Comparison of ENCODE assay signal across 10 cellular contexts in genomic region chrX:21932277-21932996, GRCh38. TPM values are rescaled to one million over a fixed set of nuclear protein-coding genes. Genes with fewer than 3 reads are reported as not detected.
A peak's percentile ranks its signal among the peaks of the same experiment; 100 is the strongest.
DNase-seq lines count a peak whose midpoint lies in the region; ATAC-seq, FAIRE-seq and TF ChIP-seq lines count a peak whose summit lies in the region.
"Had no signal": no experiment of that assay in that cellular context is flagged by ENCODE, and none has a peak within 500 bp of the region (broad histone marks: within the 10 kb centered on the region; RNA-seq: fewer than 3 reads in every experiment).

No MANE protein-coding gene starts in this region.

- ATAC-seq in HG03520 (IDR thresholded peaks at IDR 0.05; ENCODE audit: unreplicated experiment) (peak; percentile 53), lung (ENCODE audit: insufficient read depth, low FRiP score) (peak; percentile 75), GM19452 (IDR thresholded peaks at IDR 0.05; ENCODE audit: unreplicated experiment) (no peak)

- H3K36me3 ChIP-seq in astrocyte (ENCODE audit: insufficient read depth, low read length) = no peaks in the 10 kb centered on the region
- H3K36me3 ChIP-seq in lung (ENCODE audit: control insufficient read depth in 2 of 2, insufficient read depth in 2 of 2, low read length in 2 of 2) = no peaks in the 10 kb centered on the region
- H3K36me3 ChIP-seq: heart right ventricle had no signal

- peak overlapping the region; percentile 61 for H3K4me2 ChIP-seq in astrocyte (ENCODE audit: low read length)

- DNase-seq in AG04450 (ENCODE audit: low read depth, low spot score) = peak; percentile 43
- DNase-seq in astrocyte (ENCODE audit: low read depth) = peak; percentile 93
- no peak for DNase-seq in lung (ENCODE audit: low spot score)
- no peak for DNase-seq in NAMALWA (ENCODE audit: low spot score)
- no peak for DNase-seq in stimulated activated naive CD4-positive, alpha-beta T cell (lab: John Stamatoyannopoulos, UW)
- no peak for DNase-seq in activated CD4-positive, alpha-beta T cell treated with anti-CD3 and anti-CD28 coated beads, Interleukin-2, amount 10 ng/mL, durations not matched to agents 7 days and 5 days
- DNase-seq: heart right ventricle; stimulated activated CD4-positive, alpha-beta T cell treated with anti-CD3 and anti-CD28 coated beads, Interleukin-1b, Interleukin-23, amount 100 ng/mL, for 48 hours had no signal

- H3K36me3 Mint-ChIP-seq in astrocyte (ENCODE audit: low read depth, unreplicated experiment) = no peaks in the 10 kb centered on the region
- H3K36me3 Mint-ChIP-seq in activated CD4-positive, alpha-beta T cell treated with anti-CD3 and anti-CD28 coated beads, Interleukin-2, amount 10 ng/mL, durations not matched to agents 7 days and 5 days (ENCODE audit: low read depth) = peaks cover 10% of the 10 kb centered on the region

- no peaks in the 10 kb centered on the region for H4K20me1 ChIP-seq in astrocyte (ENCODE audit: insufficient read depth, low read length)

- H3K4me3 ChIP-seq in AG04450 (ENCODE audit: low read depth, low read length) (no peak overlapping the region), astrocyte (ENCODE audit: insufficient read depth, low read depth, low read length) (no peak overlapping the region), lung (no peak overlapping the region)
- H3K4me3 ChIP-seq: heart right ventricle had no signal

- H3K9me3 ChIP-seq in AG04450 (ENCODE audit: control insufficient read depth, insufficient read depth, low read length) (no peaks in the 10 kb centered on the region), astrocyte (ENCODE audit: insufficient read depth, low read depth, low read length) (no peaks in the 10 kb centered on the region), lung (ENCODE audit: control insufficient read depth in 2 of 2, insufficient read depth in 1 of 2, low read length in 1 of 2) (no peaks in the 10 kb centered on the region)
- H3K9me3 ChIP-seq: heart right ventricle had no signal

- H3K9me3 Mint-ChIP-seq in astrocyte (ENCODE audit: unreplicated experiment) = no peaks in the 10 kb centered on the region
- H3K9me3 Mint-ChIP-seq in activated CD4-positive, alpha-beta T cell treated with anti-CD3 and anti-CD28 coated beads, Interleukin-2, amount 10 ng/mL, durations not matched to agents 7 days and 5 days = peaks cover 2% of the 10 kb centered on the region

- TF ChIP-seq CTCF in AG04450 (IDR thresholded peaks at IDR 0.05; ENCODE audit: low read depth, low read length) = no peak
- TF ChIP-seq CTCF in astrocyte (IDR thresholded peaks at IDR 0.05; ENCODE audit: insufficient read depth, low read depth, low read length) = no peak
- TF ChIP-seq CTCF in lung (IDR thresholded peaks at IDR 0.05; ENCODE audit: control extremely low read depth, extremely low read depth) = no peak

- peak overlapping the region; percentile 73 for H3K27ac ChIP-seq in AG04450 (ENCODE audit: low read depth, low read length)
- peak overlapping the region; percentile 84 for H3K27ac ChIP-seq in astrocyte (ENCODE audit: low read depth, low read length)
- peak overlapping the region in 1 of 2 donors; percentile 21 for H3K27ac ChIP-seq in lung (ENCODE audit: low read depth in 1 of 2, low read length in 1 of 2)

- CTCF ChIA-PET in AG04450 (lab: Charles Lee) = interaction anchor here (0.6 to 1.0 kb wide), 2 partner anchors 43 to 204 kb away, joined by 3 to 4 read pairs; no protein-coding TSS in a partner anchor
- CTCF ChIA-PET in activated CD4-positive, alpha-beta T cell treated with anti-CD3 and anti-CD28 coated beads, Interleukin-2, amount 10 ng/mL, durations not matched to agents 7 days and 5 days (lab: Charles Lee) = interaction anchor here (0.5 kb wide), 1 partner anchor 158 kb away, joined by 3 read pairs; no protein-coding TSS in a partner anchor

- H3K4me3 Mint-ChIP-seq in astrocyte (ENCODE audit: unreplicated experiment) = no peak overlapping the region
- no peak overlapping the region for H3K4me3 Mint-ChIP-seq in activated CD4-positive, alpha-beta T cell treated with anti-CD3 and anti-CD28 coated beads, Interleukin-2, amount 10 ng/mL, durations not matched to agents 7 days and 5 days

- peak overlapping the region; percentile 65 for H3K9ac ChIP-seq in astrocyte (ENCODE audit: low read length)

- H3K79me2 ChIP-seq in astrocyte (ENCODE audit: insufficient read depth, low read length) = no peaks in the 10 kb centered on the region

- no peaks in the 10 kb centered on the region for H3K27me3 Mint-ChIP-seq in astrocyte (ENCODE audit: low read depth, unreplicated experiment)
- H3K27me3 Mint-ChIP-seq in activated CD4-positive, alpha-beta T cell treated with anti-CD3 and anti-CD28 coated beads, Interleukin-2, amount 10 ng/mL, durations not matched to agents 7 days and 5 days = no peaks in the 10 kb centered on the region

- H3K27ac Mint-ChIP-seq in astrocyte (ENCODE audit: unreplicated experiment) = peak overlapping the region; percentile 94
- no peak overlapping the region for H3K27ac Mint-ChIP-seq in activated CD4-positive, alpha-beta T cell treated with anti-CD3 and anti-CD28 coated beads, Interleukin-2, amount 10 ng/mL, durations not matched to agents 7 days and 5 days

- 60 to 71% methylated on average over 10 of the region's 10 CpGs for WGBS in lung, 2 donors

- peaks cover 18% of the 10 kb centered on the region for H3K4me1 Mint-ChIP-seq in astrocyte (ENCODE audit: low read depth, unreplicated experiment)
- peaks cover 19% of the 10 kb centered on the region for H3K4me1 Mint-ChIP-seq in activated CD4-positive, alpha-beta T cell treated with anti-CD3 and anti-CD28 coated beads, Interleukin-2, amount 10 ng/mL, durations not matched to agents 7 days and 5 days

- FAIRE-seq in astrocyte (lab: Jason Lieb, UNC) = peak; percentile 99

- POLR2A ChIA-PET in AG04450 (lab: Yijun Ruan, JAX) = interaction anchor here (1.0 kb wide), 1 partner anchor 93 kb away, joined by 4 read pairs; the partner anchor contains the start of gene MBTPS2
- POLR2A ChIA-PET in activated CD4-positive, alpha-beta T cell treated with anti-CD3 and anti-CD28 coated beads, Interleukin-2, amount 10 ng/mL, durations not matched to agents 7 days and 5 days (lab: Charles Lee) = no interaction called here

- H2AFZ ChIP-seq in astrocyte (ENCODE audit: low read depth, low read length) = peak overlapping the region; percentile 56

- no peaks in the 10 kb centered on the region for H3K4me1 ChIP-seq in astrocyte (ENCODE audit: insufficient read depth, low read length)
- H3K4me1 ChIP-seq in lung (ENCODE audit: control insufficient read depth in 2 of 2, insufficient read depth in 2 of 2, low read length in 2 of 2) = no peaks in the 10 kb centered on the region

- H3K27me3 ChIP-seq in AG04450 (ENCODE audit: control insufficient read depth, insufficient read depth, low read length) (no peaks in the 10 kb centered on the region), astrocyte (ENCODE audit: insufficient read depth, low read length) (no peaks in the 10 kb centered on the region), lung (ENCODE audit: control insufficient read depth, insufficient read depth) (no peaks in the 10 kb centered on the region)
- H3K27me3 ChIP-seq: heart right ventricle had no signal

RNA-seq across cellular contexts. Expression of gene SMS, which starts 8.1 kb away (rescaled TPM):
- polyA plus RNA-seq in AG04450 (2011; rRNA removed) (131 and 175 TPM in 2 replicates), lung (10 to 100 TPM; 47.5 to 50.3 TPM)
- 78.8 and 117 TPM in 2 replicates for polyA minus RNA-seq in AG04450 (2011; rRNA and poly(A)+ RNA removed)
- total RNA-seq in astrocyte (134 and 187 TPM in 2 replicates), lung (10 to 100 TPM; 54.3 to 55.9 TPM)
- total RNA-seq in activated CD4-positive, alpha-beta T cell treated with anti-CD3 and anti-CD28 coated beads, Interleukin-2, amount 10 ng/mL, durations not matched to agents 7 days and 5 days = 10 to 100 TPM; 55.4 to 60.8 TPM

Comparison
In these comparisons a context has a peak if more than half of its experiments do, and no peak if none do; other contexts are left out.
1. DNase-seq: peak in AG04450 (single experiment) and astrocyte (single experiment); none in lung (single experiment), NAMALWA (single experiment), stimulated activated naive CD4-positive, alpha-beta T cell (0 of 6) and activated CD4-positive, alpha-beta T cell treated with anti-CD3 and anti-CD28 coated beads, Interleukin-2, amount 10 ng/mL, durations not matched to agents 7 days and 5 days (single experiment).